Comparison of ENCODE assay signal across 1 cellular context in the genomic region with DNA sequence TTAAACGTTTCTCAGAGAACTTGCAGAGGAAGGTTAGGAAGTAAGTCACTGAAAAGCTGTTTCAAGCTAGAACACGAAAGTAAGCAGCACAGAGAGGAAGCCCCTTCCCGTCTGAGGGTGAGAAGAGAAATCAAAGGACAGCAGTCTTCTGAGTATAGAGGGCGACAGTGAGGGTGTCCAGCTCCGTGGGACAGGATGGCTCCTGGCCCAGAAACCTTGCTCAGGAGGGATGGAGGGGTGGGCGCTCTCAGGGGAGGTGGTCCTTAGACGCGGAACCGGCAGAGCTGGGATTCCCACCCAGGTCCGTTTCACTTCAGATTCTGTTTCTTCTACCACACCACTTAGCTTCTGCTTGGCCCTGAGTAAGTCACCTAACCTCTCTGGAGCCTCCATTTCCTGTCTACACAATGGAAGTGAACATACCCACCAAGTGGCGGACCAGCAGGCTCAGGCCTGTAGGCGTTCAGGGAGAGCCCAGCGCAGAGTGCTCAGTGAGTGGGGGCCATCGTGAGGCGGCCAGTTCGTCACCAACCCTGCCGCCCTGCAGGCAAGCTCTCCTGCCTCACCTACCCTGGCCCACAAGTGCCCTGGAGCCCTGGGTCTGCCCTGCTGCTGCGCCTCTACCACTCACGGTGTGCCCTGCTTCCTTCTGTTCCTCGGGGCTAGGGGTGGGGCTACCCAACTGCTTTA.
TF ChIP-seq lines count a peak whose summit lies in the region.

No MANE protein-coding gene starts in this region.

TF ChIP-seq in K562, 482 proteins besides CTCF, POLR2A, EP300 and RAD21:
- peak; percentile 44 for TF ChIP-seq POLR2G (IDR thresholded peaks at IDR 0.05; ENCODE audit: low read depth, low read length)
- TF ChIP-seq SMAD2 (IDR thresholded peaks at IDR 0.05; ENCODE audit: low read depth, low read length), result no peak
TF ChIP-seq in K562: peak in this region for 1.
